Comparison of ENCODE assay signal across 8 cellular contexts in the genomic region with DNA sequence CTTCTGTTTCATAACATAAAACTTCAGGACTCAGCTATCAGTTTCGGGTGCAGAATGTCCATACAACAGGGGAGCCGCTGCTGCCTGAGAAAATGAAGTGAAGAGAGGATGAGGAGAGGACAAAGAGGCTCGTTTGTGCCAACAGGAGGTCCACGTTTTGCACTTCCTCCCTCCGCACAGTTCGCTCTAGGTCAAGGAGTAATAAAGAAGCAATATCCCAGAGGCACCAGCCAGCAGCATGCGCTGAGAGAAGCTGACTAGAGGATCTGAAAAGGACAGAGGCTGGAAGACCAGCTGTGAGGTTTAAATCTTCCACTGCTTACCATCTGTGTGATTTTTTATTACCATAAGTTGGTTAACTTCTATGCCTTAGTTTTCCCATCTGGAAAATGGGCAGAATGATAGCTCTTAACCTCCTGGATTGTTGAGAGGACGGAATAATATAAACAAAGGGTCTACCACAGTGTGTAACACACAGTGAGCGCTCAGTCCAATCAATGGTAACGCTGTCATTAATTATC. TPM values are rescaled to one million over a fixed set of nuclear protein-coding genes. Genes with fewer than 3 reads are reported as not detected.
DNase-seq lines count a peak whose midpoint lies in the region; ATAC-seq and TF ChIP-seq lines count a peak whose summit lies in the region.

No MANE protein-coding gene starts in this region.

- H3K4me1 Mint-ChIP-seq in brain = peaks cover 46% of the 10 kb centered on the region

- peak overlapping the region; percentile 89 to 96 (median 91) for H3K4me3 Mint-ChIP-seq in brain

- H3K27me3 ChIP-seq in mononuclear cell (ENCODE audit: insufficient read depth, low read length) = no peaks in the 10 kb centered on the region

- H3K4me1 ChIP-seq in mononuclear cell (ENCODE audit: insufficient read depth, low read length) = peaks cover 14% of the 10 kb centered on the region

- H3K36me3 Mint-ChIP-seq in brain = peaks cover 11% of the 10 kb centered on the region

- TF ChIP-seq CTCF in AG04449 (IDR thresholded peaks at IDR 0.05; ENCODE audit: insufficient read depth, low read length, missing control alignments) = no peak
- no peak for TF ChIP-seq CTCF in brain (conservative IDR thresholded peaks at IDR 0.05)

- no peak for DNase-seq in AG04449 (ENCODE audit: low read depth, low spot score)
- no peak for DNase-seq in NCI-H1436 treated with DMSO at 0.1 percent for 48 hours (lab: John Stamatoyannopoulos, UW)
- DNase-seq in NCI-H1092 (lab: John Stamatoyannopoulos, UW) = no peak
- DNase-seq in NCI-H2227 (lab: John Stamatoyannopoulos, UW; ENCODE audit: unreplicated experiment) = no peak

- peaks cover 13 to 32% (median 20%) of the 10 kb centered on the region in 5 experiments for H3K9me3 Mint-ChIP-seq in brain

- CTCF ChIA-PET in AG04449 (lab: Yijun Ruan, JAX) = interaction anchor here (0.9 to 5.8 kb wide), 10 partner anchors 11 to 132 kb away, joined by 3 to 68 read pairs (median 4); no protein-coding TSS in a partner anchor

- H3K27ac Mint-ChIP-seq in brain = peak overlapping the region; percentile 95 to 99 (median 98)

- ATAC-seq in HG03378 (IDR thresholded peaks at IDR 0.05; ENCODE audit: unreplicated experiment) (peak; percentile 1), GM19455 (IDR thresholded peaks at IDR 0.05; ENCODE audit: unreplicated experiment) (no peak)

- POLR2A ChIA-PET in AG04449 (lab: Yijun Ruan, JAX) = interaction anchor here (0.9 to 1.2 kb wide), 3 partner anchors 26 to 125 kb away, joined by 3 to 5 read pairs (median 5); no protein-coding TSS in a partner anchor

- H3K27me3 Mint-ChIP-seq in brain = peaks cover 3% of the 10 kb centered on the region

- peaks cover 6% of the 10 kb centered on the region for H3K9me3 ChIP-seq in mononuclear cell (ENCODE audit: low read depth, low read length)

- H3K4me3 ChIP-seq in AG04449 (ENCODE audit: low read depth, low read length) (peak overlapping the region; percentile 96), mononuclear cell (ENCODE audit: low read length) (peak overlapping the region; percentile 76)

RNA-seq across cellular contexts. Expression of a gene that starts 0.7 kb away (rescaled TPM):
- polyA plus RNA-seq in brain (ENCODE audit: insufficient read depth, low read depth, low replicate concordance) = 4.8 TPM
- 3.5 TPM for total RNA-seq in mononuclear cell
